In genomic region chr1:225778412-225778669, GRCh38 we compare ENCODE assay signal across 8 cellular contexts. TPM values are rescaled to one million over a fixed set of nuclear protein-coding genes. Genes with fewer than 3 reads are reported as not detected.
A peak's percentile ranks its signal among the peaks of the same experiment; 100 is the strongest.
DNase-seq lines count a peak whose midpoint lies in the region; ATAC-seq and TF ChIP-seq lines count a peak whose summit lies in the region.

No MANE protein-coding gene starts in this region.

- peaks cover 10% of the 10 kb centered on the region for H3F3A ChIP-seq in GM23248 (ENCODE audit: insufficient read depth)

- in situ Hi-C loops in GM23248 (cut with MboI), result loop anchor here (10.0 kb wide), 2 partner anchors 234 to 304 kb away; no protein-coding TSS in a partner anchor
- in situ Hi-C loops in KBM-7 (cut with MboI; ENCODE audit: low pct_unique_long_range_greater_than_20kb, low sequenced_read_pairs), result no loop called here

- WGBS in GM23248 (ENCODE audit: low coverage in 1 of 2, low lambda C conversion rate in 2 of 2, missing lambda C conversion rate in 2 of 2), 2 experiments, result 0 to 3% methylated on average over 1 of the region's 1 CpG
- 0% methylated on average over 1 of the region's 1 CpG for WGBS in spleen, 5 donors

- no peak for TF ChIP-seq CTCF in spleen (IDR thresholded peaks at IDR 0.05 in 8 of 11, conservative IDR thresholded peaks at IDR 0.05 in 3 of 11)

- intact Hi-C loops in spleen (cut with DNase I; ENCODE audit: low total_unique reads), result loop anchor here (5.0 to 10.0 kb wide), 2 partner anchors 134 to 196 kb away; no protein-coding TSS in a partner anchor

- peak overlapping the region; percentile 99 for H3K9ac ChIP-seq in GM23248
- peak overlapping the region; percentile 96 for H3K9ac ChIP-seq in adipocyte (ENCODE audit: low read length)
- H3K9ac ChIP-seq in iPS-18a (ENCODE audit: low read length), result peak overlapping the region; percentile 99

- ATAC-seq in HG02759 (IDR thresholded peaks at IDR 0.05; ENCODE audit: unreplicated experiment) (no peak), HG03135 (IDR thresholded peaks at IDR 0.05; ENCODE audit: unreplicated experiment) (no peak), GM21737 (IDR thresholded peaks at IDR 0.05; ENCODE audit: unreplicated experiment) (no peak)

- H4K20me1 ChIP-seq in GM23248 (ENCODE audit: insufficient read depth), result peaks cover 3% of the 10 kb centered on the region; the same call in 1 of the 2 replicates

- H3K79me2 ChIP-seq in GM23248 (ENCODE audit: insufficient read depth), result peaks cover 58% of the 10 kb centered on the region

- H3K27ac ChIP-seq in GM23248 (peak overlapping the region; percentile 94), iPS-18a (ENCODE audit: low read length) (peak overlapping the region; percentile 99), spleen (peak overlapping the region; percentile 88 to 99 (median 98))

- DNase-seq in GM23248 (no peak), adipocyte (ENCODE audit: low read depth) (no peak), spleen (no peak), KBM-7 (no peak)

- TF ChIP-seq POLR2A in spleen (IDR thresholded peaks at IDR 0.05), result no peak

- H3K27me3 ChIP-seq in GM23248 (replicated peaks; ENCODE audit: insufficient read depth) (no peaks in the 10 kb centered on the region), adipocyte (replicated peaks; ENCODE audit: control insufficient read depth, insufficient read depth, low read length) (no peaks in the 10 kb centered on the region), iPS-18a (ENCODE audit: control insufficient read depth, insufficient read depth, low read length) (no peaks in the 10 kb centered on the region), spleen (replicated peaks in 1 of 7) (no peaks in the 10 kb centered on the region)

- H3K9me3 ChIP-seq in GM23248 (ENCODE audit: low read depth), result no peaks in the 10 kb centered on the region
- no peaks in the 10 kb centered on the region for H3K9me3 ChIP-seq in adipocyte (ENCODE audit: control insufficient read depth, low read length)
- no peaks in the 10 kb centered on the region for H3K9me3 ChIP-seq in iPS-18a (ENCODE audit: control insufficient read depth, low read depth, low read length)
- no peaks in the 10 kb centered on the region for H3K9me3 ChIP-seq in spleen

- H3K4me2 ChIP-seq in GM23248 (ENCODE audit: unreplicated experiment), result peak overlapping the region; percentile 99

- H3K36me3 ChIP-seq in GM23248 (ENCODE audit: low read depth) (no peaks in the 10 kb centered on the region), adipocyte (ENCODE audit: control insufficient read depth, insufficient read depth, low read length, severe bottlenecking) (no peaks in the 10 kb centered on the region), iPS-18a (ENCODE audit: control insufficient read depth, low read depth, low read length) (peaks cover 7% of the 10 kb centered on the region), spleen (peaks cover 0 to 29% (median 0%) of the 10 kb centered on the region in 6 donors)

- H2AFZ ChIP-seq in GM23248, result peak overlapping the region; percentile 85

- peaks cover 31% of the 10 kb centered on the region for H3K4me1 ChIP-seq in GM23248 (ENCODE audit: insufficient read depth)
- peaks cover 35% of the 10 kb centered on the region for H3K4me1 ChIP-seq in adipocyte (ENCODE audit: control insufficient read depth, insufficient read depth, low read length)
- peaks cover 29% of the 10 kb centered on the region for H3K4me1 ChIP-seq in iPS-18a (ENCODE audit: control insufficient read depth, low read depth, low read length)
- H3K4me1 ChIP-seq in spleen, result peaks cover 38 to 88% (median 64%) of the 10 kb centered on the region in 6 donors

- H3K9me2 ChIP-seq in GM23248 (ENCODE audit: insufficient read depth), result no peaks in the 10 kb centered on the region

- H3K4me3 ChIP-seq in GM23248 (peak overlapping the region; percentile 100), adipocyte (ENCODE audit: low read length) (peak overlapping the region; percentile 94), iPS-18a (ENCODE audit: low read length) (peak overlapping the region; percentile 93), spleen (peak overlapping the region; percentile 63 to 93 (median 80))

RNA-seq across cellular contexts. Expression of gene SRP9, which starts 0.7 kb away (rescaled TPM):
- 321 and 446 TPM in 2 replicates for total RNA-seq in GM23248 (2014; rRNA removed; shearing (Covaris generic))
- polyA plus RNA-seq in GM23248 (2016; fragmentation: Nextera tagmentation; extraction: Ambion mirVana), result 415 and 419 TPM in 2 replicates
- total RNA-seq in spleen, result 100 to 1,000 TPM; 145 to 229 (median 159) TPM
- 100 to 1,000 TPM; 167 to 269 (median 210) TPM for polyA plus RNA-seq in spleen

RNA-seq across cellular contexts. Expression of gene EPHX1, which starts 31.6 kb away (rescaled TPM):
- 18.2 and 21.9 TPM in 2 replicates for total RNA-seq in GM23248 (2014; rRNA removed; shearing (Covaris generic))
- 16.6 and 17.0 TPM in 2 replicates for polyA plus RNA-seq in GM23248 (2016; fragmentation: Nextera tagmentation; extraction: Ambion mirVana)
- total RNA-seq in spleen, result 10 to 100 TPM; 30.1 to 92.8 (median 81.4) TPM
- polyA plus RNA-seq in spleen, result 10 to 100 TPM in 2 of 3 donors, 1 to 10 TPM in 1; 3.9 to 12.2 (median 10.7) TPM
